Comparison of ENCODE assay signal across 1 cellular context in genomic region chr10:115572740-115573455, GRCh38.
TF ChIP-seq lines count a peak whose summit lies in the region.

No MANE protein-coding gene starts in this region.

TF ChIP-seq in H1, 55 proteins besides CTCF, POLR2A, EP300 and RAD21 (continued from another document):
- TF ChIP-seq E2F6 (IDR thresholded peaks at IDR 0.05) = no peak
- TF ChIP-seq CHD7 (IDR thresholded peaks at IDR 0.05; ENCODE audit: insufficient replicate concordance, low read length) = no peak
- no peak for TF ChIP-seq ZNF274 (IDR thresholded peaks at IDR 0.05; ENCODE audit: borderline replicate concordance, extremely low read depth, low read length)
- TF ChIP-seq RNF2 (IDR thresholded peaks at IDR 0.05; ENCODE audit: borderline replicate concordance, low read depth, low read length, missing control alignments, poor library complexity, severe bottlenecking) = no peak
- TF ChIP-seq YY1 (IDR thresholded peaks at IDR 0.05; ENCODE audit: low read depth, low read length) = 0 out of 2 replicates have a peak, but pooled peaks have one; percentile 38
- no peak for TF ChIP-seq SP1 (IDR thresholded peaks at IDR 0.05; ENCODE audit: low read depth, low read length)
- TF ChIP-seq RFX5 (IDR thresholded peaks at IDR 0.05; ENCODE audit: borderline replicate concordance, low read depth, low read length) = no peak
- no peak for TF ChIP-seq EZH2 (IDR thresholded peaks at IDR 0.05; ENCODE audit: low read depth, low read length, severe bottlenecking)
- TF ChIP-seq KDM1A (IDR thresholded peaks at IDR 0.05; ENCODE audit: borderline replicate concordance, low read length) = no peak
